Comparison of ENCODE assay signal across 9 cellular contexts in genomic region chr19:51094696-51095279, GRCh38. TPM values are rescaled to one million over a fixed set of nuclear protein-coding genes. Genes with fewer than 3 reads are reported as not detected.
DNase-seq lines count a peak whose midpoint lies in the region; ATAC-seq, FAIRE-seq and TF ChIP-seq lines count a peak whose summit lies in the region.
"Had no signal": no experiment of that assay in that cellular context is flagged by ENCODE, and none has a peak within 500 bp of the region (broad histone marks: within the 10 kb centered on the region; RNA-seq: fewer than 3 reads in every experiment).

No MANE protein-coding gene starts in this region.

- H3K36me3 ChIP-seq in BLaER1 treated with 17β-estradiol and CSF1 and Interleukin-3, amounts not matched to agents 10 nM and 100 nM = peaks cover 16 to 51% (median 32%) of the 10 kb centered on the region in 11 experiments

- ATAC-seq in HG03175 (IDR thresholded peaks at IDR 0.05; ENCODE audit: unreplicated experiment) = no peak

- H3K4me1 ChIP-seq in BLaER1 treated with 17β-estradiol and CSF1 and Interleukin-3, amounts not matched to agents 10 nM and 100 nM = peaks cover 26 to 56% (median 37%) of the 10 kb centered on the region in 10 experiments

- peaks cover 3% of the 10 kb centered on the region for H3K27me3 Mint-ChIP-seq in endothelial cell (ENCODE audit: unreplicated experiment)

- no peaks in the 10 kb centered on the region for H3K36me3 Mint-ChIP-seq in endothelial cell (ENCODE audit: low read depth, unreplicated experiment)

- peak overlapping the region; percentile 17 to 71 (median 58); a peak in 19 of 22 replicates for H3K9ac ChIP-seq in BLaER1 treated with 17β-estradiol and CSF1 and Interleukin-3, amounts not matched to agents 10 nM and 100 nM

- H3K4me2 ChIP-seq in BLaER1 treated with 17β-estradiol and CSF1 and Interleukin-3, amounts not matched to agents 10 nM and 100 nM = peak overlapping the region; percentile 50 to 85 (median 72)

- FAIRE-seq in GM12892 (lab: Jason Lieb, UNC) = peak; percentile 69
- FAIRE-seq: endometrium had no signal

- TF ChIP-seq CTCF in endothelial cell (IDR thresholded peaks at IDR 0.05; ENCODE audit: unreplicated experiment) = peak; percentile 94

- TF ChIP-seq POLR2A in GM12892 (IDR thresholded peaks at IDR 0.05; ENCODE audit: low read depth, low read length) = no peak

- peaks cover 24% of the 10 kb centered on the region for H3K4me1 Mint-ChIP-seq in endothelial cell (ENCODE audit: unreplicated experiment)

- H3K9me3 Mint-ChIP-seq in endothelial cell (ENCODE audit: unreplicated experiment) = no peaks in the 10 kb centered on the region

- peak overlapping the region in 3 of 10 experiments; percentile 11 to 36 (median 30); a peak in 1 of 20 replicates for H3K4me3 ChIP-seq in BLaER1 treated with 17β-estradiol and CSF1 and Interleukin-3, amounts not matched to agents 10 nM and 100 nM

- no peak overlapping the region for H3K4me3 Mint-ChIP-seq in endothelial cell (ENCODE audit: unreplicated experiment)

- no peaks in the 10 kb centered on the region for H3K27me3 ChIP-seq in BLaER1 treated with 17β-estradiol and CSF1 and Interleukin-3, amounts not matched to agents 10 nM and 100 nM

- intact Hi-C loops in posterior vena cava (cut with DNase I) = no loop called here

- H3K27ac ChIP-seq in BLaER1 treated with 17β-estradiol and CSF1 and Interleukin-3, amounts not matched to agents 10 nM and 100 nM = peak overlapping the region in 10 of 11 experiments; percentile 11 to 62 (median 48); a peak in 16 of 22 replicates

- H3K9me3 ChIP-seq in BLaER1 treated with 17β-estradiol and CSF1 and Interleukin-3, amounts not matched to agents 10 nM and 100 nM (replicated peaks in 1 of 11) = peaks cover 0 to 4% (median 0%) of the 10 kb centered on the region in 11 experiments; a peak in 1 of 22 replicates

- no peak overlapping the region for H3K27ac Mint-ChIP-seq in endothelial cell (ENCODE audit: unreplicated experiment)

- peak; percentile 58 for DNase-seq in GM12892 (ENCODE audit: insufficient read length)
- peak; percentile 34 for DNase-seq in SK-MEL-5 (ENCODE audit: low read depth, low spot score)
- DNase-seq in endothelial cell (ENCODE audit: low spot score) = peak; percentile 69
- peak; percentile 76 for DNase-seq in posterior vena cava (ENCODE audit: low spot score)
- no peak for DNase-seq in NCI-H1694 (lab: John Stamatoyannopoulos, UW)
- no peak for DNase-seq in NCI-H1048 (lab: John Stamatoyannopoulos, UW)

- in situ Hi-C loops in SK-MEL-5 (cut with HindIII; ENCODE audit: low pct_unique_long_range_greater_than_20kb, low sequenced_read_pairs) = no loop called here

- peaks cover 0 to 77% (median 28%) of the 10 kb centered on the region in 11 experiments; a peak in 16 of 22 replicates for H4K20me1 ChIP-seq in BLaER1 treated with 17β-estradiol and CSF1 and Interleukin-3, amounts not matched to agents 10 nM and 100 nM

RNA-seq across cellular contexts. Expression of gene KLK14, which starts 12.1 kb away (rescaled TPM):
- not detected for polyA plus RNA-seq in GM12892 (2012; ENCODE audit: missing spikeins)
- total RNA-seq in SK-MEL-5 (2014; rRNA removed; shearing (Covaris generic)) = not detected in 2 replicates
- 0.16 and 0.62 TPM in 2 replicates for polyA plus RNA-seq in SK-MEL-5 (2015; cell fraction: cytosol; rRNA removed)
- polyA plus RNA-seq in SK-MEL-5 (2015; cell fraction: nucleus; rRNA removed) = 1.1 and 3.6 TPM in 2 replicates
- total RNA-seq in endothelial cell (ENCODE audit: unreplicated experiment) = not detected
- not detected for total RNA-seq in posterior vena cava

RNA-seq across cellular contexts. Expression of gene CTU1, which starts 13.4 kb away (rescaled TPM):
- polyA plus RNA-seq in GM12892 (2012; ENCODE audit: missing spikeins) = 0.68 TPM
- 13.0 and 13.8 TPM in 2 replicates for total RNA-seq in SK-MEL-5 (2014; rRNA removed; shearing (Covaris generic))
- polyA plus RNA-seq in SK-MEL-5 (2015; cell fraction: cytosol; rRNA removed) = 12.4 and 15.0 TPM in 2 replicates
- 6.0 and 8.3 TPM in 2 replicates for polyA plus RNA-seq in SK-MEL-5 (2015; cell fraction: nucleus; rRNA removed)
- total RNA-seq in endothelial cell (ENCODE audit: unreplicated experiment) (5.4 TPM), posterior vena cava (1 to 10 TPM; 3.7 to 5.0 TPM)

RNA-seq across cellular contexts. Expression of gene KLK13, which starts 29.9 kb away (rescaled TPM):
- not detected for polyA plus RNA-seq in GM12892 (2012; ENCODE audit: missing spikeins)
- total RNA-seq in SK-MEL-5 (2014; rRNA removed; shearing (Covaris generic)) = not detected in 2 replicates
- not detected in 2 replicates for polyA plus RNA-seq in SK-MEL-5 (2015; cell fraction: cytosol; rRNA removed)
- polyA plus RNA-seq in SK-MEL-5 (2015; cell fraction: nucleus; rRNA removed) = not detected in 2 replicates
- 0.67 TPM for total RNA-seq in endothelial cell (ENCODE audit: unreplicated experiment)
- total RNA-seq in posterior vena cava = not detected

RNA-seq across cellular contexts. Expression of gene SIGLEC9, which starts 29.9 kb away (rescaled TPM):
- not detected for polyA plus RNA-seq in GM12892 (2012; ENCODE audit: missing spikeins)
- not detected in 2 replicates for total RNA-seq in SK-MEL-5 (2014; rRNA removed; shearing (Covaris generic))
- polyA plus RNA-seq in SK-MEL-5 (2015; cell fraction: cytosol; rRNA removed) = not detected in 2 replicates
- not detected in 2 replicates for polyA plus RNA-seq in SK-MEL-5 (2015; cell fraction: nucleus; rRNA removed)
- total RNA-seq in endothelial cell (ENCODE audit: unreplicated experiment) (0.82 TPM), posterior vena cava (10 to 100 TPM in 1 of 2 donors, 1 to 10 TPM in 1; 8.7 to 12.6 TPM)

RNA-seq across cellular contexts. Expression of gene SIGLEC7, which starts 47.3 kb away (rescaled TPM):
- polyA plus RNA-seq in GM12892 (2012; ENCODE audit: missing spikeins) = not detected
- total RNA-seq in SK-MEL-5 (2014; rRNA removed; shearing (Covaris generic)) = not detected in 2 replicates
- polyA plus RNA-seq in SK-MEL-5 (2015; cell fraction: cytosol; rRNA removed) = not detected in 2 replicates
- polyA plus RNA-seq in SK-MEL-5 (2015; cell fraction: nucleus; rRNA removed) = not detected in 2 replicates
- not detected for total RNA-seq in endothelial cell (ENCODE audit: unreplicated experiment)
- total RNA-seq in posterior vena cava = 1 to 10 TPM; 1.8 to 5.5 TPM

Comparison
In these comparisons a context has a peak if more than half of its experiments do, and no peak if none do; other contexts are left out.
1. DNase-seq: peak in GM12892 (single experiment), SK-MEL-5 (single experiment), endothelial cell (single experiment) and posterior vena cava (single experiment); none in NCI-H1694 (single experiment) and NCI-H1048 (single experiment).